ENCODE assay signal across 9 cellular contexts in genomic region chr3:156148946-156149348, GRCh38. TPM values are rescaled to one million over a fixed set of nuclear protein-coding genes. Genes with fewer than 3 reads are reported as not detected.
A peak's percentile ranks its signal among the peaks of the same experiment; 100 is the strongest.
DNase-seq lines count a peak whose midpoint lies in the region; ATAC-seq and TF ChIP-seq lines count a peak whose summit lies in the region.
"Had no signal": no experiment of that assay in that cellular context is flagged by ENCODE, and none has a peak within 500 bp of the region (broad histone marks: within the 10 kb centered on the region; RNA-seq: fewer than 3 reads in every experiment).

No MANE protein-coding gene starts in this region.

- peak; percentile 28 for DNase-seq in SKM-1 treated with dmso at 0.1 percent for 144 hours (lab: John Stamatoyannopoulos, UW; ENCODE audit: unreplicated experiment)
- no peak for DNase-seq in SKM-1 (lab: John Stamatoyannopoulos, UW; ENCODE audit: unreplicated experiment)
- DNase-seq in esophagus muscularis mucosa (ENCODE audit: extremely low spot score): peak; percentile 89
- no peak for DNase-seq in neural progenitor cell (ENCODE audit: low spot score)
- no peak for DNase-seq in vagina (ENCODE audit: extremely low spot score in 2 of 2)
- no peak for DNase-seq in putamen (ENCODE audit: low spot score)
- no peak for DNase-seq in GM10248 (ENCODE audit: extremely low spot score)

- no peaks in the 10 kb centered on the region for H3K36me3 ChIP-seq in esophagus muscularis mucosa
- H3K36me3 ChIP-seq in neural progenitor cell: no peaks in the 10 kb centered on the region
- H3K36me3 ChIP-seq in vagina: no peaks in the 10 kb centered on the region

- TF ChIP-seq POLR2A in esophagus muscularis mucosa (IDR thresholded peaks at IDR 0.05; ENCODE audit: low read depth) (no peak), vagina (IDR thresholded peaks at IDR 0.05) (no peak)

- no peaks in the 10 kb centered on the region for H3K36me3 Mint-ChIP-seq in neural progenitor cell

- H4K20me1 ChIP-seq in neural progenitor cell (ENCODE audit: low read depth): no peaks in the 10 kb centered on the region

- no peak overlapping the region for H3K4me2 ChIP-seq in neural progenitor cell

- H3K4me1 ChIP-seq in esophagus muscularis mucosa: peaks cover 22 to 46% (median 40%) of the 10 kb centered on the region in 4 donors
- H3K4me1 ChIP-seq in neural progenitor cell: peaks cover 8% of the 10 kb centered on the region
- peaks cover 25% of the 10 kb centered on the region for H3K4me1 ChIP-seq in vagina

- no peak overlapping the region for H3K4me3 Mint-ChIP-seq in neural progenitor cell

- H3F3A ChIP-seq in neural progenitor cell (ENCODE audit: low read depth): no peaks in the 10 kb centered on the region

- CTCF ChIA-PET in GM10248 (lab: Yijun Ruan, JAX): interaction anchor here (0.8 to 9.5 kb wide), 19 partner anchors 9 to 1053 kb away, joined by 3 to 134 read pairs (median 6); no protein-coding TSS in a partner anchor

- no peak overlapping the region for H3K9ac ChIP-seq in neural progenitor cell

- no peaks in the 10 kb centered on the region for H3K9me3 Mint-ChIP-seq in neural progenitor cell

- H3K9me3 ChIP-seq in esophagus muscularis mucosa: no peaks in the 10 kb centered on the region
- H3K9me3 ChIP-seq in neural progenitor cell (ENCODE audit: low read depth): no peaks in the 10 kb centered on the region
- H3K9me3 ChIP-seq in vagina: no peaks in the 10 kb centered on the region

- no peak for ATAC-seq in GM19023 (IDR thresholded peaks at IDR 0.05; ENCODE audit: unreplicated experiment)

- no peaks in the 10 kb centered on the region for H3K27me3 ChIP-seq in esophagus muscularis mucosa
- H3K27me3 ChIP-seq in neural progenitor cell: no peaks in the 10 kb centered on the region
- no peaks in the 10 kb centered on the region for H3K27me3 ChIP-seq in vagina

- peaks cover 12% of the 10 kb centered on the region for H3K4me1 Mint-ChIP-seq in neural progenitor cell

- H3K27ac Mint-ChIP-seq in neural progenitor cell: no peak overlapping the region

- POLR2A ChIA-PET in GM10248 (lab: Yijun Ruan, JAX): no interaction called here

- H3K79me2 ChIP-seq in neural progenitor cell (ENCODE audit: low read depth): no peaks in the 10 kb centered on the region

- H3K27ac ChIP-seq in esophagus muscularis mucosa (replicated peaks in 1 of 4) (peak overlapping the region; percentile 62 to 73 (median 65)), neural progenitor cell (no peak overlapping the region), vagina (peak overlapping the region; percentile 37)

- WGBS in esophagus muscularis mucosa: 34% methylated on average over 7 of the region's 7 CpGs

- H2AFZ ChIP-seq in neural progenitor cell (replicated peaks): peak overlapping the region; percentile 26

- no peak for TF ChIP-seq EP300 in esophagus muscularis mucosa (IDR thresholded peaks at IDR 0.05)

- H3K4me3 ChIP-seq in esophagus muscularis mucosa: no peak overlapping the region
- no peak overlapping the region for H3K4me3 ChIP-seq in neural progenitor cell
- H3K4me3 ChIP-seq in vagina: no peak overlapping the region

- TF ChIP-seq CTCF in esophagus muscularis mucosa (IDR thresholded peaks at IDR 0.05): no peak
- TF ChIP-seq CTCF in neural progenitor cell (IDR thresholded peaks at IDR 0.05): no peak
- no peak for TF ChIP-seq CTCF in vagina (IDR thresholded peaks at IDR 0.05)
- TF ChIP-seq CTCF in GM10248 (IDR thresholded peaks at IDR 0.05; ENCODE audit: control extremely low read depth, extremely low read depth, low read depth, missing control alignments): no peak

- intact Hi-C loops in esophagus muscularis mucosa (cut with DNase I): no loop called here
- intact Hi-C loops in vagina (cut with DNase I): no loop called here

- peaks cover 2% of the 10 kb centered on the region for H3K27me3 Mint-ChIP-seq in neural progenitor cell (ENCODE audit: insufficient read depth, low read depth)

RNA-seq across cellular contexts. Expression of gene KCNAB1, which starts 28.6 kb away (rescaled TPM):
- total RNA-seq in esophagus muscularis mucosa (1 to 10 TPM in 3 of 4 donors, under 1 TPM in 1; 0.83 to 5.9 (median 2.3) TPM), neural progenitor cell (ENCODE audit: low replicate concordance) (0.15 and 0.24 TPM in 2 replicates), vagina (3.9 TPM)
- total RNA-seq: A673 had no signal

Comparison
In these comparisons a context has a peak if more than half of its experiments do, and no peak if none do; other contexts are left out.
1. DNase-seq: peak in SKM-1 treated with dmso at 0.1 percent for 144 hours (single experiment) and esophagus muscularis mucosa (single experiment); none in SKM-1 (single experiment), neural progenitor cell (single experiment), vagina (0 of 2), putamen (single experiment) and GM10248 (single experiment).